9 cellular contexts compared by ENCODE assay signal in the genomic region with DNA sequence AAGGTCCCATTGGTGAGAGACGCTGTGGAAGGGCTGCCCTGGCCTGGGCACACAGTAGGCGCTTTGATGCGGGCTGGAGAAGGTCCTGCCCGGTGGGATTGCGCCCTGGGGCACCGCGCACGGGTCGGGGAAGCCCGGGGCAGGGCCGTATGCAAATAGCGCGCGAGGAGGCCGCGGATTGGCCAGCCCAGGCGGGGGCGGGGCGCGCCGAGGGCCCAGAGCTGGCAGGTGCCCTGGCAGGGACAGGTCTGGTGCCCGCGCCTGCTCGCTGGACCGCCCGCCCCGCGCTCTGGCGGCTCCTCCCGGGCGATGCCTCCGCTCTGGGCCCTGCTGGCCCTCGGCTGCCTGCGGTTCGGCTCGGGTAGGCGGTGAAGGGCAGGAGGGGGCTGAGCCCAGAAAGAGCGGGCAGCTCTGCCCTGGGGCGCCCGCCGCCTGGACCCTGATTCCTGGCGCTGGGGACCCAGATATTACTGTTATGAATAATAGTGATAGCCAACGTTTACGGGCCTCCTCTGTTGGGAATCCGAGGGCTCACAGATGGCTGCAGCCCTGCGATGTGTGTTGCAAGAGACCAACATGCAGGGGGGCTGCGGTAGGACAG. TPM values are rescaled to one million over a fixed set of nuclear protein-coding genes. Genes with fewer than 3 reads are reported as not detected.
DNase-seq lines count a peak whose midpoint lies in the region; ATAC-seq and TF ChIP-seq lines count a peak whose summit lies in the region.
"Had no signal": no experiment of that assay in that cellular context is flagged by ENCODE, and none has a peak within 500 bp of the region (broad histone marks: within the 10 kb centered on the region; RNA-seq: fewer than 3 reads in every experiment).

A gene (plus strand): TSS at position 245 of the 601 bp plus-strand sequence. CDS start 65 bp downstream, at position 310.

- no peaks in the 10 kb centered on the region for H3K27me3 ChIP-seq in thoracic aorta (replicated peaks; ENCODE audit: insufficient read depth)

- peaks cover 12 to 40% of the 10 kb centered on the region in 2 donors for H3K4me1 ChIP-seq in thoracic aorta (ENCODE audit: control insufficient read depth in 1 of 2, low read depth in 2 of 2)

- peak within 1 kb of the TSS; percentile 62 to 93 (median 85) for H3K27ac Mint-ChIP-seq in CD14-positive monocyte
- no peak within 1 kb of the TSS for H3K27ac Mint-ChIP-seq in neural crest cell (ENCODE audit: unreplicated experiment)

- H3K27me3 Mint-ChIP-seq in CD14-positive monocyte (ENCODE audit: low read depth in 3 of 3): peaks cover 2 to 7% (median 4%) of the 10 kb centered on the region in 3 donors
- H3K27me3 Mint-ChIP-seq in neural crest cell (ENCODE audit: low read depth): peaks cover 66% of the 10 kb centered on the region

- H3K9me3 Mint-ChIP-seq in CD14-positive monocyte (peaks cover 0 to 8% (median 2%) of the 10 kb centered on the region in 7 donors), neural crest cell (no peaks in the 10 kb centered on the region)

- H3K36me3 ChIP-seq in thoracic aorta: no peaks in the 10 kb centered on the region

- H3K4me3 Mint-ChIP-seq in CD14-positive monocyte (peak within 1 kb of the TSS; percentile 69 to 88), neural crest cell (no peak within 1 kb of the TSS)

- ATAC-seq in esophagus mucosa: peak; percentile 88
- no peak for ATAC-seq in thoracic aorta (ENCODE audit: insufficient number of reproducible peaks, low FRiP score, low read depth)
- ATAC-seq in GM19328 (IDR thresholded peaks at IDR 0.05; ENCODE audit: unreplicated experiment): no peak
- no peak for ATAC-seq in HG03442 (IDR thresholded peaks at IDR 0.05; ENCODE audit: unreplicated experiment)

- peak; percentile 78 for DNase-seq in CD14-positive monocyte (ENCODE audit: low spot score)
- DNase-seq in NB4 (ENCODE audit: low read depth): peak; percentile 57
- DNase-seq in activated CD8-positive, alpha-beta memory T cell treated with anti-CD3 and anti-CD28 coated beads, Interleukin-2, amount 50 U/mL, for 48 hours: peak; percentile 80
- DNase-seq in neural crest cell (ENCODE audit: low read depth, low spot score): peak; percentile 49
- DNase-seq in thoracic aorta (ENCODE audit: low spot score): no peak

- H3K9me3 ChIP-seq in thoracic aorta: no peaks in the 10 kb centered on the region

- H3K4me3 ChIP-seq in NB4 (ENCODE audit: low read depth, low read length): no peak within 1 kb of the TSS
- H3K4me3 ChIP-seq in thoracic aorta: peak within 1 kb of the TSS; percentile 69

- H3K4me1 Mint-ChIP-seq in CD14-positive monocyte (peaks cover 51% of the 10 kb centered on the region), neural crest cell (peaks cover 4% of the 10 kb centered on the region)

- intact Hi-C loops in CD14-positive monocyte (cut with micrococcal nuclease): loop anchor here in 1 of 2 donors (2.0 kb wide), 1 partner anchor 24 kb away; a partner anchor contains a TSS

- TF ChIP-seq CTCF in CD14-positive monocyte (IDR thresholded peaks at IDR 0.05) (no peak), NB4 (IDR thresholded peaks at IDR 0.05; ENCODE audit: low read depth, low read length) (no peak), neural crest cell (conservative IDR thresholded peaks at IDR 0.05) (no peak), thoracic aorta (IDR thresholded peaks at IDR 0.05) (no peak)

- no peak for TF ChIP-seq POLR2A in NB4 (IDR thresholded peaks at IDR 0.05; ENCODE audit: extremely low read depth, insufficient read length)

- H3K36me3 Mint-ChIP-seq in CD14-positive monocyte (no peaks in the 10 kb centered on the region), neural crest cell (ENCODE audit: low read depth) (no peaks in the 10 kb centered on the region)

- no peak within 1 kb of the TSS for H3K27ac ChIP-seq in thoracic aorta

RNA-seq across cellular contexts. Expression of the gene that starts here (rescaled TPM):
- 10 to 100 TPM; 14.0 to 19.0 TPM for polyA plus RNA-seq in CD14-positive monocyte
- total RNA-seq in esophagus mucosa: not detected
- total RNA-seq in neural crest cell: not detected in 2 replicates
- not detected for total RNA-seq in thoracic aorta
- total RNA-seq: bronchial epithelial cell had no signal

Comparison
In these comparisons a context has a peak if more than half of its experiments do, and no peak if none do; other contexts are left out.
1. Peak in ATAC-seq in esophagus mucosa; RNA of the gene not detected or under 1 TPM.
2. Peak in DNase-seq in neural crest cell; RNA of the gene not detected or under 1 TPM.